28 cellular contexts compared by ENCODE assay signal in the genomic region with DNA sequence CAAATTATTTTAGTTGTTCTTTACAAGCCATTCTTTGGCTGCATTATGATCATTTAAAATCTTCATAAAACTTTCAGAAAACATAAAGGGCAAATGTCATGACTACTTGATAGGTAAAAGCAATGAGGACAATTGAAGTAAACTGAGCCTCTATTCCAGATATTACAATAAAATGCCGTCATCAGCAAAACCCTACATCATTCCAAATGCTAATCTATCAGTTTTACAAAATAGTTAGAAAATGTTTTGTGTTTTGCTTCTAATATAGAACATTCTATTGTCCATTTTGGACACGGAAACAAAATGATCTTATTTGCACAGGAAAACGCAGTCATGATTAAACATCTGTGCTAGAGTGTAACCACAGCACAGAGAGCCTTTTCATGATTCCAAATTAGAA.
"Had no signal": no experiment of that assay in that cellular context is flagged by ENCODE, and none has a peak within 500 bp of the region (broad histone marks: within the 10 kb centered on the region; RNA-seq: fewer than 3 reads in every experiment).

No MANE protein-coding gene starts in this region.

- H3K4me3 ChIP-seq: adrenal gland, body of pancreas, K562 had no signal

- H3K36me3 ChIP-seq: adrenal gland had no signal

- DNase-seq: activated B cell treated with CpG ODN at 0.5 μM for 24 hours; activated CD4-positive, alpha-beta memory T cell treated with anti-CD3 and anti-CD28 coated beads for 36 hours; activated CD4-positive, alpha-beta T cell treated with anti-CD3 and anti-CD28 coated beads for 4 hours; activated CD4-positive, alpha-beta T cell treated with anti-CD3 and anti-CD28 coated beads, Interleukin-2, amount 50 U/mL, for 1 hour; activated CD4-positive, CD25-positive, alpha-beta regulatory T cell treated with anti-CD3 and anti-CD28 coated beads, Interleukin-2, amount 50 U/mL, for 72 hours; activated CD8-positive, alpha-beta memory T cell treated with anti-CD3 and anti-CD28 coated beads, Interleukin-2, amount 50 U/mL, for 4 hours; activated gamma-delta T cell treated with Interleukin-2 at 50 U/mL for 16 hours; activated naive CD4-positive, alpha-beta T cell treated with anti-CD3 and anti-CD28 coated beads for 36 hours; activated T-cell treated with anti-CD3 and anti-CD28 coated beads for 4 hours; activated T-cell treated with anti-CD3 and anti-CD28 coated beads, Interleukin-2, amount 50 U/mL, for 4 hours; adrenal gland; body of pancreas; NCI-H1105; NCI-H1436 treated with DMSO at 0.1 percent for 48 hours; NCI-H1694 treated with DMSO at 0.1 percent for 48 hours; NCI-H2029; NCI-H510A; NCI-H526; NCI-H748 treated with DMSO at 0.1 percent for 48 hours; NK-92 treated with Interleukin-12 subunit alpha and Interleukin-12 subunit beta, amount 100 ng/mL, for 24 hours; Right ventricle myocardium superior; SW 1271; T-helper 1 cell; T-helper 2 cell; T-helper 9 cell had no signal

- H3K27ac ChIP-seq: adrenal gland, body of pancreas, VCaP had no signal

- H3K4me1 ChIP-seq: adrenal gland, body of pancreas had no signal

- H3K9me3 ChIP-seq: adrenal gland, body of pancreas had no signal

- ATAC-seq: activated naive CD4-positive, alpha-beta T cell treated with anti-CD3 and anti-CD28 coated beads, Interleukin-2, amount 50 U/mL, for 72 hours; activated T-cell treated with anti-CD3 and anti-CD28 coated beads, Interleukin-2, amount 50 U/mL, for 4 hours; body of pancreas; K562 had no signal

- H3K27me3 ChIP-seq: adrenal gland, body of pancreas had no signal
